Comparison of ENCODE assay signal across 18 cellular contexts in the genomic region with DNA sequence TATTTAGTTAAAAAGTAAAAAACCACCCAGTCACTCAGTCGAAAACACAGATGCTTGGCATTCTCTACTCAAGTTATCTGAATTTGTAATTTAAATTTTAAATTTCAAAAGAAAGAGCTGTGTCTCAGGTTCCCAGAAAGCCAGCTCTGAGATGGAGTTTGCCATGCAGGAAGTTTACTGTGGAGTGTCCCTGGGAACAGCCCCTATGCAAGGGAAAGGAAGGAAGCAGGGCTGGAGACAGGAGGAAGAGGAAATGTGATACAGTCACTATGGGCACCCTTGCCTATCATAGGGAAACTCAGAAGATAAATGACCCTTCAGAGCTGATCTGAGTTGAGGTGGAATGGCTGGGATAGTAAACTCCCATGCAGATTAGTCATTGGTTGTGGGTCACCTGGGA.
DNase-seq lines count a peak whose midpoint lies in the region; ATAC-seq and TF ChIP-seq lines count a peak whose summit lies in the region.
"Had no signal": no experiment of that assay in that cellular context is flagged by ENCODE, and none has a peak within 500 bp of the region (broad histone marks: within the 10 kb centered on the region; RNA-seq: fewer than 3 reads in every experiment).

No MANE protein-coding gene starts in this region.

- no peaks in the 10 kb centered on the region for H3K36me3 Mint-ChIP-seq in activated CD4-positive, alpha-beta T cell treated with anti-CD3 and anti-CD28 coated beads for 36 hours (ENCODE audit: low read depth)
- no peaks in the 10 kb centered on the region for H3K36me3 Mint-ChIP-seq in effector memory CD8-positive, alpha-beta T cell (ENCODE audit: insufficient read depth)

- H2AK5ac ChIP-seq in neuronal stem cell (ENCODE audit: low read depth, low read length): no peak overlapping the region

- no peaks in the 10 kb centered on the region for H3K79me1 ChIP-seq in neuronal stem cell (ENCODE audit: low read depth, low read length)

- no peak for ATAC-seq in activated CD4-positive, alpha-beta T cell treated with anti-CD3 and anti-CD28 coated beads for 36 hours
- ATAC-seq in effector memory CD8-positive, alpha-beta T cell (replicated peaks): no peak

- WGBS in neuronal stem cell (ENCODE audit: extremely low coverage in 2 of 2, insufficient read length in 2 of 2, insufficient replicate concordance in 1 of 2), 2 donors: no CpG with 5 or more reads among the region's 1 CpG

- H4K91ac ChIP-seq in neuronal stem cell (ENCODE audit: low read depth, low read length, poor library complexity): no peak overlapping the region

- no peak overlapping the region for H3K9ac ChIP-seq in HUES6 (ENCODE audit: low read length)
- H3K9ac ChIP-seq in neuronal stem cell (ENCODE audit: low read depth, low read length, poor library complexity): no peak overlapping the region

- H3K4me1 Mint-ChIP-seq in activated CD4-positive, alpha-beta T cell treated with anti-CD3 and anti-CD28 coated beads for 36 hours: no peaks in the 10 kb centered on the region
- no peaks in the 10 kb centered on the region for H3K4me1 Mint-ChIP-seq in effector memory CD8-positive, alpha-beta T cell (ENCODE audit: low read depth in 2 of 2)

- intact Hi-C loops in tibial artery (cut with DNase I; ENCODE audit: low total_unique reads): no loop called here
- intact Hi-C loops in activated CD4-positive, alpha-beta T cell treated with anti-CD3 and anti-CD28 coated beads for 36 hours (cut with DNase I, micrococcal nuclease): no loop called here

- H3K9me3 Mint-ChIP-seq in activated CD4-positive, alpha-beta T cell treated with anti-CD3 and anti-CD28 coated beads for 36 hours (ENCODE audit: low read depth): no peaks in the 10 kb centered on the region
- no peaks in the 10 kb centered on the region for H3K9me3 Mint-ChIP-seq in effector memory CD8-positive, alpha-beta T cell

- H2BK5ac ChIP-seq in neuronal stem cell (ENCODE audit: low read length): no peak overlapping the region

- H3K36me3 ChIP-seq in HUES6 (ENCODE audit: control insufficient read depth, insufficient read depth, low read length) (no peaks in the 10 kb centered on the region), neuronal stem cell (replicated peaks in 1 of 2; ENCODE audit: control insufficient read depth in 2 of 2, insufficient read depth in 2 of 2, low read length in 2 of 2) (no peaks in the 10 kb centered on the region), tibial artery (no peaks in the 10 kb centered on the region)
- H3K36me3 ChIP-seq: SJSA1 had no signal

- H3K27me3 ChIP-seq in HUES6 (ENCODE audit: control insufficient read depth, insufficient read depth, low read length) (no peaks in the 10 kb centered on the region), neuronal stem cell (ENCODE audit: control insufficient read depth in 3 of 3, insufficient read depth in 3 of 3, low read depth in 1 of 3, low read length in 3 of 3) (no peaks in the 10 kb centered on the region), tibial artery (no peaks in the 10 kb centered on the region)
- H3K27me3 ChIP-seq: SJSA1 had no signal

- no peak overlapping the region for H3K14ac ChIP-seq in neuronal stem cell (ENCODE audit: low read length)

- H3K4me1 ChIP-seq in HUES6 (ENCODE audit: control insufficient read depth, insufficient read depth, low read length): peaks cover 24% of the 10 kb centered on the region
- peaks cover 6 to 10% of the 10 kb centered on the region in 2 donors for H3K4me1 ChIP-seq in neuronal stem cell (ENCODE audit: control insufficient read depth in 2 of 2, insufficient read depth in 1 of 2, low read depth in 1 of 2, low read length in 2 of 2)
- H3K4me1 ChIP-seq in tibial artery: no peaks in the 10 kb centered on the region

- no peak overlapping the region for H4K8ac ChIP-seq in neuronal stem cell (ENCODE audit: low read depth, low read length)

- H2BK15ac ChIP-seq in neuronal stem cell (ENCODE audit: low read length): no peak overlapping the region

- no peak overlapping the region for H3K4me2 ChIP-seq in neuronal stem cell (ENCODE audit: insufficient read depth, low read length, poor library complexity, severe bottlenecking)

- H2AFZ ChIP-seq in neuronal stem cell (ENCODE audit: low read length): peak overlapping the region; percentile 65

- H3K27me3 Mint-ChIP-seq in activated CD4-positive, alpha-beta T cell treated with anti-CD3 and anti-CD28 coated beads for 36 hours: peaks cover 3% of the 10 kb centered on the region
- H3K27me3 Mint-ChIP-seq in effector memory CD8-positive, alpha-beta T cell: no peaks in the 10 kb centered on the region

- H3K4ac ChIP-seq in neuronal stem cell (ENCODE audit: low read length): no peak overlapping the region

- CTCF ChIA-PET in activated CD4-positive, alpha-beta T cell treated with anti-CD3 and anti-CD28 coated beads for 36 hours (lab: Charles Lee): interaction anchor here (1.7 kb wide), 1 partner anchor 10 kb away, joined by 6 read pairs; no protein-coding TSS in a partner anchor

- POLR2A ChIA-PET in activated CD4-positive, alpha-beta T cell treated with anti-CD3 and anti-CD28 coated beads for 36 hours (lab: Charles Lee): no interaction called here

- H3K4me3 Mint-ChIP-seq in activated CD4-positive, alpha-beta T cell treated with anti-CD3 and anti-CD28 coated beads for 36 hours: no peak overlapping the region
- no peak overlapping the region for H3K4me3 Mint-ChIP-seq in effector memory CD8-positive, alpha-beta T cell

- H2BK12ac ChIP-seq in neuronal stem cell (ENCODE audit: low read length): no peak overlapping the region

- no peak overlapping the region for H3K27ac Mint-ChIP-seq in activated CD4-positive, alpha-beta T cell treated with anti-CD3 and anti-CD28 coated beads for 36 hours
- no peak overlapping the region for H3K27ac Mint-ChIP-seq in effector memory CD8-positive, alpha-beta T cell

- DNase-seq in UCSD-AML1 (lab: John Stamatoyannopoulos, UW; ENCODE audit: unreplicated experiment): peak; percentile 15
- peak; percentile 10 for DNase-seq in iPS-NIHi7 (ENCODE audit: extremely low spot score)
- DNase-seq in neuronal stem cell (ENCODE audit: low spot score): no peak
- DNase-seq in tibial artery: no peak
- no peak for DNase-seq in activated CD4-positive, alpha-beta T cell treated with anti-CD3 and anti-CD28 coated beads for 36 hours
- DNase-seq in effector memory CD8-positive, alpha-beta T cell: no peak
- no peak for DNase-seq in iPS-NIHi11 (ENCODE audit: low spot score)
- DNase-seq: COR-L47, DMS153, HCEC 1CT, KBM-7, NCI-H1436, NCI-H2029, NCI-H2171 treated with DMSO at 0.1 percent for 48 hours, NCI-H446 treated with DMSO at 0.1 percent for 48 hours, NCI-H774 had no signal

- H3K9me3 ChIP-seq in HUES6 (ENCODE audit: control insufficient read depth, insufficient read depth, low read depth, low read length) (no peaks in the 10 kb centered on the region), neuronal stem cell (replicated peaks in 1 of 2; ENCODE audit: control insufficient read depth in 2 of 2, insufficient read depth in 1 of 2, low read depth in 1 of 2, low read length in 2 of 2) (no peaks in the 10 kb centered on the region), tibial artery (no peaks in the 10 kb centered on the region)
- H3K9me3 ChIP-seq: SJSA1 had no signal

- H3K27ac ChIP-seq in HUES6 (ENCODE audit: low read depth, low read length): peak overlapping the region; percentile 2; the same call in 1 of the 2 replicates
- no peak overlapping the region for H3K27ac ChIP-seq in neuronal stem cell (replicated peaks; ENCODE audit: low read length)
- no peak overlapping the region for H3K27ac ChIP-seq in tibial artery
- H3K27ac ChIP-seq: SJSA1 had no signal

- TF ChIP-seq CTCF in tibial artery (IDR thresholded peaks at IDR 0.05): no peak

- H3K18ac ChIP-seq in neuronal stem cell (ENCODE audit: low read length): no peak overlapping the region

- H3K4me3 ChIP-seq in HUES6 (ENCODE audit: low read depth, low read length): no peak overlapping the region
- H3K4me3 ChIP-seq in neuronal stem cell (ENCODE audit: low read length in 2 of 2): no peak overlapping the region
- H3K4me3 ChIP-seq in tibial artery: no peak overlapping the region
- H3K4me3 ChIP-seq: SJSA1 had no signal

- H2BK120ac ChIP-seq in neuronal stem cell (ENCODE audit: low read depth, low read length): no peak overlapping the region

- H3K23ac ChIP-seq in neuronal stem cell (ENCODE audit: low read depth, low read length, poor library complexity): no peak overlapping the region

Comparison
In these comparisons a context has a peak if more than half of its experiments do, and no peak if none do; other contexts are left out.
1. DNase-seq: peak in UCSD-AML1 (single experiment) and iPS-NIHi7 (single experiment); none in neuronal stem cell (single experiment), tibial artery (0 of 2), activated CD4-positive, alpha-beta T cell treated with anti-CD3 and anti-CD28 coated beads for 36 hours (single experiment), effector memory CD8-positive, alpha-beta T cell (0 of 3) and iPS-NIHi11 (single experiment).